8 cellular contexts compared by ENCODE assay signal in the genomic region with DNA sequence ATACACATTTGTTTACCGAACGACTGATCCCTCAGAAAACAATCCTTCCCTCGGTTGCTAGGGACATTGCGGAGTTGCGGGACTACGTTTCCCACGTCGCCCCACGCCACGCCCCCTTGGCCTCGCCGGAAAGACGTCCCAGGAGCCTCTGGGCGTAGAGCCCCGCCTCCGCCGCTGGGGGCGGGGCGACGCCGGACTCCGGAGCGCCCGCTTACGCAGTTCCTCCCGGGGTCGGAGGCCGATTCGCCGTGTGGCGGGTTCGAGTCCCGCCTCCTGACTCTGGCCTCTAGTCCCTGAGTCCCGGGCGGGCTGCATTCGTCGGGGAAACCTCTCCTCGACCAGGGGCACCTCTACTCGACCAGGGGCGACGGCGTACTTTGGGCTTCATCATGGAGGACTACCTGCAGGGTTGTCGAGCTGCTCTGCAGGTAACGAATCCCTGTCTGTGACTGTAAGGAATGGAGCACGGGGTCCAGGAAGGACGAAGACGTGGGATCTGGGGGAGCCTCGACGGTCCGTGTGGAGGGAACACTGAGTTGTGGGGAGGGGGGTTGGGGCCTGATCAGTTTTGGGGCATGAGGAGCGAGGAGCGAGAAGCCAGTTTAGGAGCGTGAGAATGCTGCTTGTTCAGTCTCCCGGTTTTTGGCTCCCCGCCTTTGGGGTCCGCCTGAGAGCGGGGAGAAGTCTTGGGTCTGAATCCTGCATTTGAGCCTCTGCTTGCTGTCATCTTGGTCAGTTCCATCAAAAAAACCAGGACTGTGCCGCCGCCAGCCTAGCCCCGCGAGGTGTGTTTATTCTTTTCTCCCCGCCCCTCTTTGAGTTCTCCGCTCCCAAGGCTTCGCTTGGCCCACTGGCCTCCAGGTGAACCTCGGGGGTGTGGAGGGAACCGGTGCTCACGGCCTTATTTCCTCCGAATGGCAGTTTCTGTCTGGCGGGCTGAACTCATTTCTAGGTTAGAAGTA. TPM values are rescaled to one million over a fixed set of nuclear protein-coding genes. Genes with fewer than 3 reads are reported as not detected.
DNase-seq lines count a peak whose midpoint lies in the region; TF ChIP-seq lines count a peak whose summit lies in the region.

A gene with protein sequence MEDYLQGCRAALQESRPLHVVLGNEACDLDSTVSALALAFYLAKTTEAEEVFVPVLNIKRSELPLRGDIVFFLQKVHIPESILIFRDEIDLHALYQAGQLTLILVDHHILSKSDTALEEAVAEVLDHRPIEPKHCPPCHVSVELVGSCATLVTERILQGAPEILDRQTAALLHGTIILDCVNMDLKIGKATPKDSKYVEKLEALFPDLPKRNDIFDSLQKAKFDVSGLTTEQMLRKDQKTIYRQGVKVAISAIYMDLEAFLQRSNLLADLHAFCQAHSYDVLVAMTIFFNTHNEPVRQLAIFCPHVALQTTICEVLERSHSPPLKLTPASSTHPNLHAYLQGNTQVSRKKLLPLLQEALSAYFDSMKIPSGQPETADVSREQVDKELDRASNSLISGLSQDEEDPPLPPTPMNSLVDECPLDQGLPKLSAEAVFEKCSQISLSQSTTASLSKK (plus strand): TSS at position 206 of the 962 bp plus-strand sequence. CDS start 184 bp downstream, at position 390.

- H3K36me3 ChIP-seq in neuron (ENCODE audit: insufficient read depth, low read length): no peaks in the 10 kb centered on the region

- H3K27me3 ChIP-seq in neuron (ENCODE audit: insufficient read depth, low read length): no peaks in the 10 kb centered on the region

- peaks cover 46% of the 10 kb centered on the region for H3K4me1 ChIP-seq in neuron (ENCODE audit: insufficient read depth, low read length)

- peak; percentile 43 for TF ChIP-seq POLR2A in NB4 (IDR thresholded peaks at IDR 0.05; ENCODE audit: extremely low read depth, insufficient read length)

- no peaks in the 10 kb centered on the region for H3K9me3 ChIP-seq in neuron (ENCODE audit: low read length)

- DNase-seq in EH (ENCODE audit: low read depth) (peak; percentile 96), HCEC 1CT (peak; percentile 95), NB4 (ENCODE audit: low read depth) (peak; percentile 93), SK-N-DZ (ENCODE audit: low spot score) (peak; percentile 96), foreskin melanocyte (peak; percentile 95), stromal cell of bone marrow (ENCODE audit: low read depth) (peak; percentile 92)
- DNase-seq in activated naive CD4-positive, alpha-beta T cell treated with Interleukin-2 at 50 U/mL for 16 hours: peak; percentile 97

- TF ChIP-seq CTCF in NB4 (IDR thresholded peaks at IDR 0.05; ENCODE audit: low read depth, low read length): no peak

- H3K4me3 ChIP-seq in NB4 (ENCODE audit: low read depth, low read length) (peak within 1 kb of the TSS; percentile 92), neuron (ENCODE audit: low read length) (peak within 1 kb of the TSS; percentile 79)

- peak within 1 kb of the TSS; percentile 51 for H2AFZ ChIP-seq in neuron (ENCODE audit: low read depth, low read length)

RNA-seq across cellular contexts. Expression of the gene that starts here (rescaled TPM):
- 28.0 and 34.5 TPM in 2 replicates for polyA plus RNA-seq in SK-N-DZ (2014; cell fraction: cytosol; rRNA removed)
- 15.6 and 20.2 TPM in 2 replicates for polyA plus RNA-seq in SK-N-DZ (2014; cell fraction: nucleus; rRNA removed)

Comparison
In these comparisons a context has a peak if more than half of its experiments do, and no peak if none do; other contexts are left out.
1. Peak in every context shown above with its lines: DNase-seq and H3K4me3 ChIP-seq.